8 cellular contexts compared by ENCODE assay signal in genomic region chr1:62508187-62508758, GRCh38.
DNase-seq lines count a peak whose midpoint lies in the region; ATAC-seq and TF ChIP-seq lines count a peak whose summit lies in the region.

No MANE protein-coding gene starts in this region.

- H3K4me3 ChIP-seq in KMS-11 (IDR thresholded peaks at IDR 0.05; ENCODE audit: insufficient read depth, low read depth, low read length), result no peak overlapping the region
- H3K4me3 ChIP-seq in suprapubic skin, result no peak overlapping the region

- H3K27me3 ChIP-seq in KMS-11 (ENCODE audit: insufficient read depth, low read depth) (no peaks in the 10 kb centered on the region), suprapubic skin (no peaks in the 10 kb centered on the region)

- H3K4me1 ChIP-seq in KMS-11 (ENCODE audit: low read depth, poor library complexity, severe bottlenecking) (no peaks in the 10 kb centered on the region), suprapubic skin (no peaks in the 10 kb centered on the region)

- no peaks in the 10 kb centered on the region for H3K36me3 ChIP-seq in KMS-11 (ENCODE audit: insufficient read depth)
- peaks cover 38% of the 10 kb centered on the region for H3K36me3 ChIP-seq in suprapubic skin

- no peak for TF ChIP-seq EP300 in suprapubic skin (IDR thresholded peaks at IDR 0.05)

- WGBS in suprapubic skin, result 86% methylated on average over 1 of the region's 1 CpG

- TF ChIP-seq POLR2A in suprapubic skin (IDR thresholded peaks at IDR 0.05), result no peak

- no peak overlapping the region for H3K9ac ChIP-seq in KMS-11

- no peaks in the 10 kb centered on the region for H4K20me1 ChIP-seq in KMS-11 (ENCODE audit: insufficient read depth)

- ATAC-seq in esophagus mucosa (no peak), GM21447 (IDR thresholded peaks at IDR 0.05; ENCODE audit: unreplicated experiment) (no peak), HG02938 (IDR thresholded peaks at IDR 0.05; ENCODE audit: unreplicated experiment) (no peak)

- H2AFZ ChIP-seq in KMS-11 (ENCODE audit: low read depth), result no peak overlapping the region

- DNase-seq in EH (ENCODE audit: low read depth) (peak; percentile 54), SW480 (ENCODE audit: low spot score) (peak; percentile 45), germinal center (ENCODE audit: low spot score) (peak; percentile 19), suprapubic skin (ENCODE audit: low spot score in 2 of 2) (no peak)

- H3K79me2 ChIP-seq in KMS-11 (ENCODE audit: insufficient read depth, low read depth), result no peaks in the 10 kb centered on the region

- H3K27ac ChIP-seq in KMS-11 (no peak overlapping the region), suprapubic skin (no peak overlapping the region)

- H3K4me2 ChIP-seq in KMS-11, result no peak overlapping the region

- TF ChIP-seq CTCF in KMS-11 (conservative IDR thresholded peaks at IDR 0.05; ENCODE audit: low read depth, low read length) (peak; percentile 71), suprapubic skin (IDR thresholded peaks at IDR 0.05) (peak; percentile 20 to 26)

- no peaks in the 10 kb centered on the region for H3K9me3 ChIP-seq in suprapubic skin

Comparison
In these comparisons a context has a peak if more than half of its experiments do, and no peak if none do; other contexts are left out.
1. DNase-seq: peak in EH (single experiment), SW480 (single experiment) and germinal center (single experiment); none in suprapubic skin (0 of 2).